23 cellular contexts compared by ENCODE assay signal in the genomic region with DNA sequence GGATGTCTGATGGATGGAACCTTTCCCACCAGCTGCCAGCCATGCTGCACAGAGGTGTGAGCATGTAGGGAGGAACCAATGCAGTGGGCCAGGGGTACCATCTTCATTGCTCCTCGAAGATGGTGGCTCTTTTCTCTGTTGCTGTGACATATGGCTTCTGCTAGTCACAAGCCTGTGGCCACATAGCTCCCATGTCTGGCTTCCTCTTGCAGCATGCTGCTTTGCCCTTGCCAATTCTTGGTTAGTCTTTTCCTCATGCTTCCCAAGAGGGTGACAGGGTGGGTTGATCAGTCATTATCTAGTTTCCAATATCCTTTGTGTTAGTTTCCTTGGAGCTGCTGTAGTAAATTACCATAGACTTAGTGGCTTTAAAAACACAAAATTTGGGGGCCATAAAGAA.
"Had no signal": no experiment of that assay in that cellular context is flagged by ENCODE, and none has a peak within 500 bp of the region (broad histone marks: within the 10 kb centered on the region; RNA-seq: fewer than 3 reads in every experiment).

No MANE protein-coding gene starts in this region.

- H3K27me3 ChIP-seq: dorsolateral prefrontal cortex, heart left ventricle, ovary, right lobe of liver, stomach, transverse colon had no signal

- ATAC-seq: esophagus mucosa; heart left ventricle; left lobe of liver; mucosa of descending colon; naive thymus-derived CD8-positive, alpha-beta T cell; right lobe of liver; stimulated activated naive B cell treated with anti-CD40 and anti-IgM and Interleukin-4, amounts not matched to agents 10 μg/mL and 1 μg/mL and 100 μg/mL, for 72 hours had no signal

- H3K4me1 ChIP-seq: right lobe of liver had no signal

- H3K27ac ChIP-seq: heart left ventricle, ovary, right lobe of liver, thoracic aorta, transverse colon had no signal

- DNase-seq: cortex of kidney; dorsolateral prefrontal cortex; effector CD8-positive, alpha-beta T cell; heart left ventricle; hypothalamus; mammary epithelial cell; mucosa of descending colon; naive thymus-derived CD8-positive, alpha-beta T cell; nucleus accumbens; ovary; retina; right lobe of liver; spleen; stimulated activated CD4-positive, alpha-beta T cell treated with anti-CD3 and anti-CD28 coated beads, Interleukin-15, amount 100 ng/mL, for 24 hours; stimulated activated CD4-positive, alpha-beta T cell treated with anti-CD3 and anti-CD28 coated beads, Interleukin-2, amount 100 ng/mL, for 24 hours; stimulated activated CD4-positive, alpha-beta T cell treated with anti-CD3 and anti-CD28 coated beads, Interleukin-4, amount 100 ng/mL, for 4 hours; stimulated activated naive B cell treated with anti-CD40 and anti-IgM and Interleukin-4, amounts not matched to agents 10 μg/mL and 1 μg/mL and 100 μg/mL, for 72 hours; stomach; substantia nigra; transverse colon had no signal

- H3K9me3 ChIP-seq: mucosa of descending colon, ovary, right lobe of liver, stomach, thoracic aorta, transverse colon had no signal

- H3K36me3 ChIP-seq: heart left ventricle, ovary, right lobe of liver, spleen, stomach, thoracic aorta, transverse colon had no signal

- H3K4me3 ChIP-seq: dorsolateral prefrontal cortex, heart left ventricle, mucosa of descending colon, ovary, right lobe of liver, spleen, stomach, thoracic aorta, transverse colon had no signal
